ENCODE assay signal across 28 cellular contexts in genomic region chr3:2154596-2154995, GRCh38. TPM values are rescaled to one million over a fixed set of nuclear protein-coding genes. Genes with fewer than 3 reads are reported as not detected.
DNase-seq lines count a peak whose midpoint lies in the region; ATAC-seq and TF ChIP-seq lines count a peak whose summit lies in the region.
"Had no signal": no experiment of that assay in that cellular context is flagged by ENCODE, and none has a peak within 500 bp of the region (broad histone marks: within the 10 kb centered on the region; RNA-seq: fewer than 3 reads in every experiment).

No MANE protein-coding gene starts in this region.

- no peak overlapping the region for H3K18ac ChIP-seq in mesenchymal stem cell (ENCODE audit: low read depth in 1 of 2, low read length in 2 of 2)

- no peak overlapping the region for H2BK12ac ChIP-seq in mesenchymal stem cell (ENCODE audit: low read length in 2 of 2)

- no peaks in the 10 kb centered on the region for H3K27me3 ChIP-seq in A673 (replicated peaks; ENCODE audit: insufficient read depth, low read depth, low read length, poor library complexity)
- H3K27me3 ChIP-seq in mesenchymal stem cell (ENCODE audit: control insufficient read depth in 1 of 2, insufficient read depth in 1 of 2, low read length in 2 of 2): no peaks in the 10 kb centered on the region
- no peaks in the 10 kb centered on the region for H3K27me3 ChIP-seq in prostate gland (replicated peaks; ENCODE audit: insufficient read depth)
- H3K27me3 ChIP-seq in naive thymus-derived CD4-positive, alpha-beta T cell (ENCODE audit: control insufficient read depth in 2 of 2, insufficient read depth in 2 of 2, low read length in 2 of 2): no peaks in the 10 kb centered on the region
- H3K27me3 ChIP-seq: BE2C had no signal

- 20% methylated on average over 1 of the region's 3 CpGs for WGBS in mesenchymal stem cell
- 11% methylated on average over 3 of the region's 3 CpGs for WGBS in prostate gland

- H2AFZ ChIP-seq in mesenchymal stem cell (ENCODE audit: low read depth, low read length): no peak overlapping the region
- H2AFZ ChIP-seq: GM23338 had no signal

- H3K36me3 ChIP-seq in A673 (ENCODE audit: insufficient read depth, low read length, poor library complexity, severe bottlenecking) (no peaks in the 10 kb centered on the region), mesenchymal stem cell (ENCODE audit: control insufficient read depth in 1 of 2, insufficient read depth in 2 of 2, low read depth in 1 of 2, low read length in 2 of 2) (no peaks in the 10 kb centered on the region), prostate gland (no peaks in the 10 kb centered on the region)
- H3K36me3 ChIP-seq in naive thymus-derived CD4-positive, alpha-beta T cell (ENCODE audit: control insufficient read depth in 2 of 3, insufficient read depth in 3 of 3, low read length in 3 of 3): no peaks in the 10 kb centered on the region
- H3K36me3 ChIP-seq: BE2C, HAP-1 had no signal

- no peak overlapping the region for H3K23ac ChIP-seq in mesenchymal stem cell (ENCODE audit: low read length in 2 of 2)

- no peak for ATAC-seq in HG03039 (IDR thresholded peaks at IDR 0.05; ENCODE audit: unreplicated experiment)
- no peak for ATAC-seq in naive thymus-derived CD4-positive, alpha-beta T cell
- ATAC-seq: GM12878, GM23338 had no signal

- POLR2A ChIA-PET in A673 (lab: Charles Lee; ENCODE audit: low non-redundant PET): no interaction called here
- POLR2A ChIA-PET in naive thymus-derived CD4-positive, alpha-beta T cell (lab: Charles Lee): no interaction called here

- peak; percentile 3 for DNase-seq in A673 (ENCODE audit: low spot score)
- peak; percentile 21 for DNase-seq in Ammon's horn (ENCODE audit: low spot score)
- DNase-seq in epithelial cell of prostate (ENCODE audit: low read depth, low spot score): no peak
- peak; percentile 31 for DNase-seq in mesenchymal stem cell
- DNase-seq in prostate gland (ENCODE audit: low spot score): no peak
- no peak for DNase-seq in naive thymus-derived CD4-positive, alpha-beta T cell
- DNase-seq: BE2C; CD8-positive, alpha-beta memory T cell; DMS 273 treated with DMSO at 0.1 percent for 48 hours; DMS79; EL; GDM1; HFFc6; KBM-7; MV-4-11; NCI-H1694 treated with DMSO at 0.1 percent for 48 hours; NCI-H2081; NCI-H524; NCI-H82; SHP77 had no signal

- H4K8ac ChIP-seq in mesenchymal stem cell (ENCODE audit: low read length): no peak overlapping the region

- no peak overlapping the region for H3K9ac ChIP-seq in mesenchymal stem cell (ENCODE audit: low read length)

- TF ChIP-seq POLR2A in prostate gland (IDR thresholded peaks at IDR 0.05): no peak

- no peaks in the 10 kb centered on the region for H3K9me3 ChIP-seq in A673 (ENCODE audit: low read depth, low read length, poor library complexity, severe bottlenecking)
- no peaks in the 10 kb centered on the region for H3K9me3 ChIP-seq in mesenchymal stem cell (ENCODE audit: control insufficient read depth, low read length)
- H3K9me3 ChIP-seq in prostate gland: no peaks in the 10 kb centered on the region
- H3K9me3 ChIP-seq in naive thymus-derived CD4-positive, alpha-beta T cell (ENCODE audit: control insufficient read depth in 2 of 3, low read length in 3 of 3): no peaks in the 10 kb centered on the region
- H3K9me3 ChIP-seq: BE2C, HAP-1 had no signal

- H3K36me3 Mint-ChIP-seq in naive thymus-derived CD4-positive, alpha-beta T cell: no peaks in the 10 kb centered on the region
- H3K36me3 Mint-ChIP-seq: CD14-positive monocyte; CD8-positive, alpha-beta memory T cell had no signal

- no peak overlapping the region for H3K27ac Mint-ChIP-seq in naive thymus-derived CD4-positive, alpha-beta T cell
- H3K27ac Mint-ChIP-seq: CD14-positive monocyte; CD8-positive, alpha-beta memory T cell; GM23338; HFFc6 had no signal

- H2AK5ac ChIP-seq in mesenchymal stem cell (ENCODE audit: low read length, severe bottlenecking): no peak overlapping the region

- H2BK15ac ChIP-seq in mesenchymal stem cell (ENCODE audit: low read depth, poor library complexity, severe bottlenecking): no peak overlapping the region

- no peak overlapping the region for H3K27ac ChIP-seq in A673 (ENCODE audit: low read depth, low read length, poor library complexity, severe bottlenecking)
- H3K27ac ChIP-seq in epithelial cell of prostate: peak overlapping the region; percentile 33
- no peak overlapping the region for H3K27ac ChIP-seq in mesenchymal stem cell (ENCODE audit: low read length, poor library complexity, severe bottlenecking)
- H3K27ac ChIP-seq in prostate gland: no peak overlapping the region
- no peak overlapping the region for H3K27ac ChIP-seq in naive thymus-derived CD4-positive, alpha-beta T cell (ENCODE audit: low read depth, low read length)
- H3K27ac ChIP-seq: RWPE1 had no signal

- H3K4me3 ChIP-seq in A673 (ENCODE audit: low read depth, low read length, poor library complexity, severe bottlenecking) (no peak overlapping the region), mesenchymal stem cell (ENCODE audit: insufficient read depth in 1 of 2, low read depth in 1 of 2, low read length in 2 of 2) (no peak overlapping the region), prostate gland (no peak overlapping the region)
- H3K4me3 ChIP-seq in naive thymus-derived CD4-positive, alpha-beta T cell (ENCODE audit: low read length): no peak overlapping the region
- H3K4me3 ChIP-seq: GM12878, GM23338, HAP-1 had no signal

- H3K4me1 ChIP-seq in A673 (ENCODE audit: insufficient read depth, low read length, poor library complexity, severe bottlenecking) (peaks cover 5% of the 10 kb centered on the region), mesenchymal stem cell (ENCODE audit: control insufficient read depth, insufficient read depth, low read depth, low read length) (no peaks in the 10 kb centered on the region), prostate gland (replicated peaks) (no peaks in the 10 kb centered on the region)
- H3K4me1 ChIP-seq in naive thymus-derived CD4-positive, alpha-beta T cell (ENCODE audit: control insufficient read depth in 2 of 2, insufficient read depth in 2 of 2, low read length in 2 of 2): no peaks in the 10 kb centered on the region
- H3K4me1 ChIP-seq: HAP-1 had no signal

- no peak for TF ChIP-seq CTCF in A673 (conservative IDR thresholded peaks at IDR 0.05; ENCODE audit: low read depth, low read length)
- TF ChIP-seq CTCF in prostate gland (IDR thresholded peaks at IDR 0.05): no peak

- no peak overlapping the region for H3K4me2 ChIP-seq in mesenchymal stem cell (ENCODE audit: low read length, poor library complexity, severe bottlenecking)
- H3K4me2 ChIP-seq: GM23338 had no signal

- peaks cover 0 to 1% (median 0%) of the 10 kb centered on the region in 7 donors for H3K4me1 Mint-ChIP-seq in naive thymus-derived CD4-positive, alpha-beta T cell
- H3K4me1 Mint-ChIP-seq: CD14-positive monocyte; CD8-positive, alpha-beta memory T cell; GM23338 had no signal

- peaks cover 0 to 5% (median 0%) of the 10 kb centered on the region in 11 donors for H3K9me3 Mint-ChIP-seq in naive thymus-derived CD4-positive, alpha-beta T cell
- H3K9me3 Mint-ChIP-seq: CD8-positive, alpha-beta memory T cell had no signal

- CTCF ChIA-PET in A673 (lab: Charles Lee): no interaction called here
- CTCF ChIA-PET in naive thymus-derived CD4-positive, alpha-beta T cell (lab: Charles Lee): no interaction called here

- no peak overlapping the region for H3K4me3 Mint-ChIP-seq in naive thymus-derived CD4-positive, alpha-beta T cell
- H3K4me3 Mint-ChIP-seq: CD14-positive monocyte; CD8-positive, alpha-beta memory T cell; GM23338; HFFc6 had no signal

- no peak overlapping the region for H3K14ac ChIP-seq in mesenchymal stem cell (ENCODE audit: low read length in 2 of 2)

- intact Hi-C loops in A673 (cut with micrococcal nuclease; ENCODE audit: unreplicated experiment) (loop anchor here (10.0 kb wide), 3 partner anchors 860 to 1520 kb away; no protein-coding TSS in a partner anchor), prostate gland (cut with DNase I) (no loop called here)
- intact Hi-C loops in naive thymus-derived CD4-positive, alpha-beta T cell (cut with micrococcal nuclease): no loop called here

- no peak overlapping the region for H2BK5ac ChIP-seq in mesenchymal stem cell (ENCODE audit: low read depth, low read length, poor library complexity, severe bottlenecking)

- H4K91ac ChIP-seq in mesenchymal stem cell (ENCODE audit: low read length): no peak overlapping the region

- no peaks in the 10 kb centered on the region for H3K79me1 ChIP-seq in mesenchymal stem cell (replicated peaks; ENCODE audit: low read length, poor library complexity, severe bottlenecking)

- BruUV-seq in A673 (replicated peaks; lab: Mats Ljungman, UMichigan): no TSS peak

- H3K27me3 Mint-ChIP-seq in naive thymus-derived CD4-positive, alpha-beta T cell: peaks cover 0 to 5% (median 0%) of the 10 kb centered on the region in 5 donors

- no peak overlapping the region for H3K4ac ChIP-seq in mesenchymal stem cell (ENCODE audit: low read depth in 1 of 2, low read length in 2 of 2)

- H2BK120ac ChIP-seq in mesenchymal stem cell (ENCODE audit: low read depth, low read length): no peak overlapping the region

RNA-seq across cellular contexts. Expression of gene CNTN4, which starts 55.9 kb away (rescaled TPM):
- 5.7 and 6.1 TPM in 2 replicates for total RNA-seq in A673 (2021)
- polyA plus RNA-seq in mesenchymal stem cell (2013, experiment 1 of 2): 17.9 TPM
- polyA plus RNA-seq in mesenchymal stem cell (2013, experiment 2 of 2): 18.4 TPM
- 1 to 10 TPM; 1.5 to 5.7 TPM for total RNA-seq in prostate gland
- not detected for total RNA-seq in naive thymus-derived CD4-positive, alpha-beta T cell
- not detected for polyA plus RNA-seq in naive thymus-derived CD4-positive, alpha-beta T cell
- total RNA-seq: CD8-positive, alpha-beta memory T cell; HFFc6; LHCN-M2; SK-MEL-5 had no signal
- polyA plus RNA-seq: CD14-positive monocyte; CD8-positive, alpha-beta memory T cell had no signal

Comparison
In these comparisons a context has a peak if more than half of its experiments do, and no peak if none do; other contexts are left out.
1. DNase-seq: peak in A673 (single experiment), Ammon's horn (single experiment) and mesenchymal stem cell (single experiment); none in epithelial cell of prostate (single experiment), prostate gland (single experiment) and naive thymus-derived CD4-positive, alpha-beta T cell (0 of 9).